10 cellular contexts compared by ENCODE assay signal in genomic region chr1:47230692-47231313, GRCh38. TPM values are rescaled to one million over a fixed set of nuclear protein-coding genes. Genes with fewer than 3 reads are reported as not detected.
DNase-seq lines count a peak whose midpoint lies in the region; ATAC-seq and TF ChIP-seq lines count a peak whose summit lies in the region.
"Had no signal": no experiment of that assay in that cellular context is flagged by ENCODE, and none has a peak within 500 bp of the region (broad histone marks: within the 10 kb centered on the region; RNA-seq: fewer than 3 reads in every experiment).

No MANE protein-coding gene starts in this region.

- H3K27ac ChIP-seq in lower lobe of right lung (peak overlapping the region; percentile 87), tibial nerve (peak overlapping the region in 3 of 4 donors; percentile 37 to 77 (median 42))
- H3K27ac ChIP-seq: BLaER1, HL-60 had no signal

- intact Hi-C loops in lower lobe of right lung (cut with DNase I), result no loop called here

- H3K36me3 ChIP-seq in lower lobe of right lung, result no peaks in the 10 kb centered on the region
- H3K36me3 ChIP-seq in tibial nerve, result no peaks in the 10 kb centered on the region
- H3K36me3 ChIP-seq: BLaER1 had no signal

- H3K27me3 ChIP-seq in lower lobe of right lung (ENCODE audit: low read depth), result peaks cover 84% of the 10 kb centered on the region
- H3K27me3 ChIP-seq in tibial nerve, result peaks cover 3 to 96% of the 10 kb centered on the region in 2 donors

- no peak for ATAC-seq in lower lobe of right lung

- H3K4me3 ChIP-seq in lower lobe of right lung (peak overlapping the region; percentile 56), tibial nerve (peak overlapping the region; percentile 13 to 48 (median 36))
- H3K4me3 ChIP-seq: BLaER1 had no signal

- TF ChIP-seq POLR2A in tibial nerve (IDR thresholded peaks at IDR 0.05), result no peak

- TF ChIP-seq CTCF in lower lobe of right lung (IDR thresholded peaks at IDR 0.05), result no peak
- no peak for TF ChIP-seq CTCF in tibial nerve (IDR thresholded peaks at IDR 0.05)

- peaks cover 44% of the 10 kb centered on the region for H3K4me1 ChIP-seq in lower lobe of right lung
- H3K4me1 ChIP-seq in tibial nerve, result peaks cover 0 to 46% (median 17%) of the 10 kb centered on the region in 4 donors

- no peaks in the 10 kb centered on the region for H3K9me3 ChIP-seq in lower lobe of right lung
- no peaks in the 10 kb centered on the region for H3K9me3 ChIP-seq in tibial nerve

- WGBS in tibial nerve, 2 donors, result 3 to 8% methylated on average over 19 to 45 of the region's 46 CpGs

- no peak for TF ChIP-seq EP300 in tibial nerve (IDR thresholded peaks at IDR 0.05)

- peak; percentile 30 for DNase-seq in activated naive CD4-positive, alpha-beta T cell treated with Interleukin-2 at 50 U/mL for 16 hours
- no peak for DNase-seq in activated naive CD4-positive, alpha-beta T cell (lab: John Stamatoyannopoulos, UW)
- DNase-seq in astrocyte of the hippocampus (ENCODE audit: low read depth, low spot score), result peak; percentile 27
- DNase-seq in lower lobe of right lung, result no peak
- DNase-seq in tibial nerve (ENCODE audit: low spot score in 2 of 2), result no peak
- DNase-seq in SKM-1 (lab: John Stamatoyannopoulos, UW; ENCODE audit: unreplicated experiment), result no peak
- DNase-seq in pons (ENCODE audit: low spot score), result no peak
- no peak for DNase-seq in SIG-M5 (lab: John Stamatoyannopoulos, UW)

RNA-seq across cellular contexts. Expression of gene TAL1, which starts 1.2 kb away (rescaled TPM):
- total RNA-seq in lower lobe of right lung (15.4 TPM), tibial nerve (10 to 100 TPM in 1 of 4 donors, 1 to 10 TPM in 3; 3.1 to 10.0 (median 5.7) TPM)

RNA-seq across cellular contexts. Expression of gene PDZK1IP1, which starts 41.0 kb away (rescaled TPM):
- 22.6 TPM for total RNA-seq in lower lobe of right lung
- total RNA-seq in tibial nerve, result 1 to 10 TPM in 2 of 4 donors, not detected in 2; 1.5 to 4.2 TPM

Comparison
In these comparisons a context has a peak if more than half of its experiments do, and no peak if none do; other contexts are left out.
1. DNase-seq: peak in activated naive CD4-positive, alpha-beta T cell treated with Interleukin-2 at 50 U/mL for 16 hours (single experiment) and astrocyte of the hippocampus (single experiment); none in activated naive CD4-positive, alpha-beta T cell (0 of 4), lower lobe of right lung (single experiment), tibial nerve (0 of 2), SKM-1 (single experiment), pons (single experiment) and SIG-M5 (single experiment).